Comparison of ENCODE assay signal across 8 cellular contexts in the genomic region with DNA sequence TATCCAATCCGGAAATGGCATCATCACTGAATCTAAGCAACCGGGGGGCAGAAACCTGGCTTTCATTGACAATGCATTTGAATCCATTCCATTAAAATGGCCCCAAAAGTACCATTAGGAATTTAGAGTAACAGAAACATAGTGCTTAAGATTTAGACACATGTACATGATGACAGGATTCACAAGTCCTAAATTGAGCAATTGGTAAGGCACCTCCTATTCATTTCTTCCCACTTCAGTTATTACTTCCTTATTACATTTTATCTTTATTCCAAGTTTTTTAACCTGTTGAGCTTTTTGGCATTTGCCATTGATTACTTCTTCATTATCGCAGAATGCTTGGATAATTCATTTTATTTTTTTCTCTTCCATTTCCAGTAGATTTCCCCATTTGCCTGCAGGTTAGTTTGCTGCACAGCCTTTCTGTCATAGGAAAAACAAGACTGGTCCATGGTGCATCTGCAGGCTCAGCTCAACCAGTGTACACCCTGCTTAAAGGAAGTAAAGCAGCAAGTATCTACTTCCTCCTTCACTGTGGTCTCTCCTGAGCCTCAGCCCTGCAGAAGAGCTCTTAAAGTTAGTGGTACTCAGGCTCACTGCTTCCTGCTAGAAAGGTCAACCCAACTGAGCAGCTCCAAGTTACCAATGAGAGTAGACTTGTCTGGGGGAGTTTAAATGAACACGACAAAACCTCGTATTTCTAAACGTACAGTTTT.
DNase-seq lines count a peak whose midpoint lies in the region; ATAC-seq lines count a peak whose summit lies in the region.

No MANE protein-coding gene starts in this region.

- H3K4me1 Mint-ChIP-seq in activated naive CD8-positive, alpha-beta T cell treated with anti-CD3 and anti-CD28 coated beads, Interleukin-2, amount 50 U/mL, for 24 hours, result peaks cover 95% of the 10 kb centered on the region

- H3K9me3 Mint-ChIP-seq in activated naive CD8-positive, alpha-beta T cell treated with anti-CD3 and anti-CD28 coated beads, Interleukin-2, amount 50 U/mL, for 24 hours, result peaks cover 4% of the 10 kb centered on the region

- H3K36me3 Mint-ChIP-seq in activated naive CD8-positive, alpha-beta T cell treated with anti-CD3 and anti-CD28 coated beads, Interleukin-2, amount 50 U/mL, for 24 hours (ENCODE audit: low read depth), result peaks cover 21% of the 10 kb centered on the region

- peak overlapping the region; percentile 77 for H3K27ac Mint-ChIP-seq in activated naive CD8-positive, alpha-beta T cell treated with anti-CD3 and anti-CD28 coated beads, Interleukin-2, amount 50 U/mL, for 24 hours

- no peak overlapping the region for H3K4me3 ChIP-seq in Jurkat, Clone E6-1 (ENCODE audit: low read length)

- H3K27me3 Mint-ChIP-seq in activated naive CD8-positive, alpha-beta T cell treated with anti-CD3 and anti-CD28 coated beads, Interleukin-2, amount 50 U/mL, for 24 hours, result no peaks in the 10 kb centered on the region

- peak; percentile 76 for DNase-seq in Jurkat, Clone E6-1 (ENCODE audit: low read depth, low spot score)
- DNase-seq in activated naive CD8-positive, alpha-beta T cell treated with anti-CD3 and anti-CD28 coated beads, Interleukin-2, amount 50 U/mL, for 24 hours, result peak; percentile 42
- DNase-seq in NCI-H2196 (lab: John Stamatoyannopoulos, UW; ENCODE audit: unreplicated experiment) (no peak), putamen (ENCODE audit: low spot score) (no peak), T1000 (lab: John Stamatoyannopoulos, UW) (no peak), GM03348 (ENCODE audit: low spot score) (no peak)

- peak overlapping the region; percentile 57 for H3K4me3 Mint-ChIP-seq in activated naive CD8-positive, alpha-beta T cell treated with anti-CD3 and anti-CD28 coated beads, Interleukin-2, amount 50 U/mL, for 24 hours

- ATAC-seq in GM18517 (IDR thresholded peaks at IDR 0.05; ENCODE audit: unreplicated experiment) (peak; percentile 61), GM21576 (IDR thresholded peaks at IDR 0.05; ENCODE audit: unreplicated experiment) (peak; percentile 68)
- peak; percentile 89 for ATAC-seq in activated naive CD8-positive, alpha-beta T cell treated with anti-CD3 and anti-CD28 coated beads, Interleukin-2, amount 50 U/mL, for 24 hours

Comparison
In these comparisons a context has a peak if more than half of its experiments do, and no peak if none do; other contexts are left out.
1. DNase-seq: peak in Jurkat, Clone E6-1 (single experiment) and activated naive CD8-positive, alpha-beta T cell treated with anti-CD3 and anti-CD28 coated beads, Interleukin-2, amount 50 U/mL, for 24 hours (single experiment); none in NCI-H2196 (single experiment), putamen (single experiment), T1000 (single experiment) and GM03348 (single experiment).
2. Peak in every context shown above with its lines, with median percentiles within 50 percentile points of each other: ATAC-seq.